1 cellular context compared by ENCODE assay signal in genomic region chr14:24141030-24141880, GRCh38.
TF ChIP-seq lines count a peak whose summit lies in the region.

TSS of gene EMC9 (minus strand) at chr14:24141591. CDS start at chr14:24141304, 287 bp downstream.

TF ChIP-seq in HepG2, 621 proteins besides CTCF, POLR2A, EP300 and RAD21 (continued from another document and continues in another):
- TF ChIP-seq BCLAF1 (IDR thresholded peaks at IDR 0.05) (no peak), ZNF75D (CRISPR knock-in tag; IDR thresholded peaks at IDR 0.05; ENCODE audit: borderline replicate concordance) (no peak), ATF1 (CRISPR knock-in tag; IDR thresholded peaks at IDR 0.05) (no peak), NKX3-1 (CRISPR knock-in tag; IDR thresholded peaks at IDR 0.05) (peak; percentile 2; the same call in 1 of the 2 replicates), PRPF4 (IDR thresholded peaks at IDR 0.05; ENCODE audit: low read depth, low read length, poor library complexity, severe bottlenecking) (peak; percentile 92), ZNF614 (CRISPR knock-in tag; IDR thresholded peaks at IDR 0.05; ENCODE audit: borderline replicate concordance) (peak; percentile 95), ZNF510 (CRISPR knock-in tag; IDR thresholded peaks at IDR 0.05; ENCODE audit: low read depth) (no peak; the same call in none of the 2 replicates), ZBTB39 (CRISPR knock-in tag; IDR thresholded peaks at IDR 0.05) (no peak), PHF8 (CRISPR knock-in tag; IDR thresholded peaks at IDR 0.05) (peak; percentile 96), IKZF5 (CRISPR knock-in tag; IDR thresholded peaks at IDR 0.05) (peak; percentile 97), YEATS2 (CRISPR knock-in tag; IDR thresholded peaks at IDR 0.05; ENCODE audit: borderline replicate concordance) (peak; percentile 87), ZBTB33 (CRISPR knock-in tag; IDR thresholded peaks at IDR 0.05) (peak; percentile 8), ZNF496 (CRISPR knock-in tag; IDR thresholded peaks at IDR 0.05; ENCODE audit: insufficient replicate concordance) (no peak), ZNF484 (CRISPR knock-in tag; IDR thresholded peaks at IDR 0.05; ENCODE audit: borderline replicate concordance, low read depth) (no peak; the same call in 1 of the 2 replicates), ZNF263 (CRISPR knock-in tag; IDR thresholded peaks at IDR 0.05) (peak; percentile 9; the same call in 1 of the 2 replicates), BRF2 (CRISPR knock-in tag; IDR thresholded peaks at IDR 0.05) (peak; percentile 95), ZNF792 (CRISPR knock-in tag; IDR thresholded peaks at IDR 0.05) (peak; percentile 99), SAFB2 (CRISPR knock-in tag; IDR thresholded peaks at IDR 0.05; ENCODE audit: borderline replicate concordance, low read depth) (peak; percentile 99), ZBTB49 (CRISPR knock-in tag; IDR thresholded peaks at IDR 0.05; ENCODE audit: borderline replicate concordance) (peak; percentile 5; the same call in 1 of the 2 replicates), CC2D1A (CRISPR knock-in tag; IDR thresholded peaks at IDR 0.05) (peak; percentile 91; the same call in 1 of the 2 replicates), ZBTB14 (CRISPR knock-in tag; IDR thresholded peaks at IDR 0.05) (peak; percentile 43; the same call in 1 of the 2 replicates), ZFP41 (CRISPR knock-in tag; IDR thresholded peaks at IDR 0.05; ENCODE audit: borderline replicate concordance) (no peak; the same call in 1 of the 2 replicates), MLXIP (CRISPR knock-in tag; IDR thresholded peaks at IDR 0.05; ENCODE audit: borderline replicate concordance) (peak; percentile 33), ZNF678 (CRISPR knock-in tag; IDR thresholded peaks at IDR 0.05) (peak; percentile 99), ZNF512B (CRISPR knock-in tag; IDR thresholded peaks at IDR 0.05; ENCODE audit: borderline replicate concordance) (peak; percentile 99), MYNN (CRISPR knock-in tag; IDR thresholded peaks at IDR 0.05; ENCODE audit: low read depth) (peak; percentile 69; the same call in 1 of the 2 replicates), ZNF446 (CRISPR knock-in tag; IDR thresholded peaks at IDR 0.05) (no peak), DBP (CRISPR knock-in tag; IDR thresholded peaks at IDR 0.05; ENCODE audit: not compliant biosample characterization) (peak; percentile 86), ISX (CRISPR knock-in tag; conservative IDR thresholded peaks at IDR 0.05) (no peak), RCOR2 (CRISPR knock-in tag; IDR thresholded peaks at IDR 0.05) (no peak), ELK4 (CRISPR knock-in tag; IDR thresholded peaks at IDR 0.05; ENCODE audit: borderline replicate concordance) (no peak; the same call in 1 of the 2 replicates), SIN3A (IDR thresholded peaks at IDR 0.05; ENCODE audit: borderline replicate concordance, low read depth, low read length) (peak; percentile 91; the same call in 1 of the 2 replicates), HNRNPL (IDR thresholded peaks at IDR 0.05; ENCODE audit: low read depth, low read length) (peak; percentile 92)
